9 cellular contexts compared by ENCODE assay signal in genomic region chr12:7374423-7375144, GRCh38.
A peak's percentile ranks its signal among the peaks of the same experiment; 100 is the strongest.
DNase-seq lines count a peak whose midpoint lies in the region; ATAC-seq and TF ChIP-seq lines count a peak whose summit lies in the region.
"Had no signal": no experiment of that assay in that cellular context is flagged by ENCODE, and none has a peak within 500 bp of the region (broad histone marks: within the 10 kb centered on the region; RNA-seq: fewer than 3 reads in every experiment).

No MANE protein-coding gene starts in this region.

- peaks cover 0 to 6% (median 2%) of the 10 kb centered on the region in 8 donors for H3K9me3 Mint-ChIP-seq in CD4-positive, alpha-beta memory T cell

- H3K27me3 ChIP-seq in DOHH2 (ENCODE audit: control insufficient read depth, low read length) (no peaks in the 10 kb centered on the region), SK-N-SH (ENCODE audit: insufficient read depth) (no peaks in the 10 kb centered on the region; the same call in 1 of the 2 replicates)
- H3K27me3 ChIP-seq in CD4-positive, alpha-beta memory T cell (ENCODE audit: insufficient read depth, low read length) = no peaks in the 10 kb centered on the region

- 10% methylated on average over 13 of the region's 17 CpGs for WGBS in SK-N-SH (ENCODE audit: low lambda C conversion rate)

- peaks cover 0 to 2% (median 0%) of the 10 kb centered on the region in 4 donors for H3K4me1 Mint-ChIP-seq in CD4-positive, alpha-beta memory T cell
- H3K4me1 Mint-ChIP-seq: T-cell had no signal

- no peaks in the 10 kb centered on the region for H3K36me3 Mint-ChIP-seq in CD4-positive, alpha-beta memory T cell
- H3K36me3 Mint-ChIP-seq: T-cell had no signal

- peak; percentile 56 for TF ChIP-seq RAD21 in SK-N-SH (IDR thresholded peaks at IDR 0.05; ENCODE audit: low read length)

- H3K9ac ChIP-seq in SK-N-SH = no peak overlapping the region

- H3K9me2 ChIP-seq in DOHH2 (replicated peaks; ENCODE audit: control insufficient read depth, low read length) (no peaks in the 10 kb centered on the region), SK-N-SH (no peaks in the 10 kb centered on the region)

- H3K9me3 ChIP-seq in DOHH2 (ENCODE audit: control insufficient read depth, insufficient read depth, low read length) = no peaks in the 10 kb centered on the region
- H3K9me3 ChIP-seq in SK-N-SH = no peaks in the 10 kb centered on the region; the same call in 1 of the 2 replicates
- H3K9me3 ChIP-seq in CD4-positive, alpha-beta memory T cell (ENCODE audit: control insufficient read depth in 1 of 2, low read length in 2 of 2) = no peaks in the 10 kb centered on the region

- no peak for ATAC-seq in HG03442 (IDR thresholded peaks at IDR 0.05; ENCODE audit: unreplicated experiment)
- ATAC-seq: T-cell had no signal

- H3K79me2 ChIP-seq in DOHH2 (ENCODE audit: control insufficient read depth, low read length) = no peaks in the 10 kb centered on the region
- no peaks in the 10 kb centered on the region for H3K79me2 ChIP-seq in SK-N-SH (ENCODE audit: insufficient read depth)

- no peaks in the 10 kb centered on the region for H3K36me3 ChIP-seq in DOHH2 (ENCODE audit: control insufficient read depth, low read length)
- H3K36me3 ChIP-seq in SK-N-SH (replicated peaks in 1 of 2; ENCODE audit: control insufficient read depth in 1 of 2, insufficient read depth in 2 of 2, low read length in 1 of 2) = peaks cover 0 to 3% of the 10 kb centered on the region in 2 experiments
- no peaks in the 10 kb centered on the region for H3K36me3 ChIP-seq in CD4-positive, alpha-beta memory T cell (ENCODE audit: insufficient read depth, low read length)

- H3K27ac ChIP-seq in DOHH2 (ENCODE audit: low read depth, low read length) = no peak overlapping the region
- no peak overlapping the region for H3K27ac ChIP-seq in SK-N-SH (ENCODE audit: low read depth in 2 of 2, low read length in 1 of 2)
- no peak overlapping the region for H3K27ac ChIP-seq in CD4-positive, alpha-beta memory T cell (ENCODE audit: low read depth, low read length)

- TF ChIP-seq EP300 in SK-N-SH (IDR thresholded peaks at IDR 0.05; ENCODE audit: borderline replicate concordance in 1 of 2, low read depth in 1 of 2, low read length in 1 of 2) = no peak

- H3K4me3 ChIP-seq in DOHH2 (ENCODE audit: low read length) (no peak overlapping the region), SK-N-SH (ENCODE audit: low read depth in 2 of 2, low read length in 1 of 2) (no peak overlapping the region; a peak in 2 of 4 replicates)
- H3K4me3 ChIP-seq in CD4-positive, alpha-beta memory T cell (ENCODE audit: low read length in 2 of 2) = no peak overlapping the region

- no peak overlapping the region for H3K4me3 Mint-ChIP-seq in CD4-positive, alpha-beta memory T cell
- H3K4me3 Mint-ChIP-seq: T-cell had no signal

- H3K27me3 Mint-ChIP-seq in CD4-positive, alpha-beta memory T cell = peaks cover 0 to 12% of the 10 kb centered on the region in 2 donors

- intact Hi-C loops in CD4-positive, alpha-beta memory T cell (cut with micrococcal nuclease) = no loop called here

- H4K20me1 ChIP-seq in DOHH2 (ENCODE audit: control insufficient read depth, insufficient read depth, low read depth, low read length) (no peaks in the 10 kb centered on the region), SK-N-SH (ENCODE audit: insufficient read depth) (no peaks in the 10 kb centered on the region)

- no peak overlapping the region for H2AFZ ChIP-seq in SK-N-SH (ENCODE audit: low read depth)

- peak; percentile 60 for DNase-seq in HT1080 (ENCODE audit: low read depth)
- peak; percentile 40 for DNase-seq in SK-N-SH
- peak; percentile 26 for DNase-seq in germinal center (ENCODE audit: low spot score)
- DNase-seq in stimulated activated CD4-positive, alpha-beta T cell treated with anti-CD3 and anti-CD28 coated beads, Interleukin-4, amount 100 ng/mL, for 48 hours (ENCODE audit: low read depth in 2 of 2) = peak; percentile 6 to 17
- no peak for DNase-seq in NCI-H2081 (lab: John Stamatoyannopoulos, UW)
- no peak for DNase-seq in CD4-positive, alpha-beta memory T cell

- POLR2A ChIA-PET in SK-N-SH (lab: Yijun Ruan, JAX) = no interaction called here
- POLR2A ChIA-PET in CD4-positive, alpha-beta memory T cell (lab: Charles Lee; ENCODE audit: partially characterized antibody) = no interaction called here

- CTCF ChIA-PET in SK-N-SH (lab: Yijun Ruan, JAX) = interaction anchor here (0.9 kb wide), 1 partner anchor 21 kb away, joined by 3 read pairs; no protein-coding TSS in a partner anchor
- CTCF ChIA-PET in CD4-positive, alpha-beta memory T cell (lab: Charles Lee; ENCODE audit: partially characterized antibody) = no interaction called here

- H3K4me1 ChIP-seq in DOHH2 (ENCODE audit: control insufficient read depth, low read length) (no peaks in the 10 kb centered on the region), SK-N-SH (ENCODE audit: control insufficient read depth in 1 of 2, insufficient read depth in 2 of 2, low read depth in 1 of 2, low read length in 1 of 2) (peaks cover 0 to 2% of the 10 kb centered on the region in 2 experiments; a peak in 1 of 4 replicates)
- no peaks in the 10 kb centered on the region for H3K4me1 ChIP-seq in CD4-positive, alpha-beta memory T cell (ENCODE audit: insufficient read depth, low read length)

- H3K4me2 ChIP-seq in DOHH2 (ENCODE audit: low read length) = no peak overlapping the region
- no peak overlapping the region for H3K4me2 ChIP-seq in SK-N-SH

- H3F3A ChIP-seq in DOHH2 (ENCODE audit: control insufficient read depth, insufficient read depth) = no peaks in the 10 kb centered on the region
- peaks cover 5% of the 10 kb centered on the region for H3F3A ChIP-seq in SK-N-SH (replicated peaks; ENCODE audit: insufficient read depth)

- peak; percentile 64 for TF ChIP-seq CTCF in DOHH2 (IDR thresholded peaks at IDR 0.05; ENCODE audit: low read depth, low read length, poor library complexity, severe bottlenecking)
- peak; percentile 70 for TF ChIP-seq CTCF in SK-N-SH (IDR thresholded peaks at IDR 0.05)

- H3K27ac Mint-ChIP-seq in CD4-positive, alpha-beta memory T cell = no peak overlapping the region
- H3K27ac Mint-ChIP-seq: T-cell had no signal

TF ChIP-seq in SK-N-SH, 30 proteins besides CTCF, POLR2A, EP300 and RAD21:
- TF ChIP-seq SMC3 (IDR thresholded peaks at IDR 0.05; ENCODE audit: low read depth, low read length) (peak; percentile 49), IRF3 (IDR thresholded peaks at IDR 0.05; ENCODE audit: low read depth, low read length) (no peak)

Comparison
In these comparisons a context has a peak if more than half of its experiments do, and no peak if none do; other contexts are left out.
1. DNase-seq: peak in HT1080 (single experiment), SK-N-SH (single experiment), germinal center (single experiment) and stimulated activated CD4-positive, alpha-beta T cell treated with anti-CD3 and anti-CD28 coated beads, Interleukin-4, amount 100 ng/mL, for 48 hours (2 of 2); none in NCI-H2081 (0 of 2) and CD4-positive, alpha-beta memory T cell (0 of 5).